8 cellular contexts compared by ENCODE assay signal in the genomic region with DNA sequence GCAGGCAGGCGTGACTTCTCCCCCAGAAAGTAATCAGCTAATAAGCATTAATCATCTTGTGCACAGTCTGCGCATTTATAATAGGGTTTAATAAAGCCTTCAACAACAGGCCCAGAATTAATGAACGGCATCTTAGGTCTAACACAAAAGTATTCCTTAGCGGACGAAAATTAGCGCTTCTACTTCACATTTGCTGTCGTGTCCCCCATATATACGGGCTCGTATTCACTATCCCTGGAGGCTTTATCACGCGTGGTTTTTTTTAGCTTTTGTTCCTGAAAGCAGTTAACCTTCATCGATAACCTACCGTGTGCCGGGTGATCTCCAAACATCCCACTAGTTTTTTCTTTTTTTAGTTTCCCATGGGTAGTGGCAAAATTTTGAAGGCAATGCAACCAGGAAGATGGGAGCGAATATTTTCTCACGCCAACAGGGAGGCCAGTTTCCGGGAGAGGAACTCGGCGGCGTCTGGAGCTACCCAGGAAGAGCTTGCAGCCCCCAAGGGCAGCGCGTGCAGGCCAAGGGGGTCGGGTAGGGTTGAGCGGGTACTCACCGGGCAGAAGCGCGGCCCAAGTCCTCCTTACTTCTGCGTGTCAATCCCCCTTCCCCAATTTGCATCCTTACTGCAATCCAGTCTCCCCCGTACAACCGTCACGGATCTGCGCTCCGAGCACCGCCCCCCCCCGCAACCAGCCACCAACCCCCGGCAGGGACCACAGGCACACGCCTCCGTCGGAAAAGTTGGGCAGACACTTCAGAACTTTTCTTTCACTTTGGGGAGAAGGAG. TPM values are rescaled to one million over a fixed set of nuclear protein-coding genes. Genes with fewer than 3 reads are reported as not detected.
DNase-seq lines count a peak whose midpoint lies in the region; ATAC-seq and TF ChIP-seq lines count a peak whose summit lies in the region.

No MANE protein-coding gene starts in this region.

- H3K36me3 Mint-ChIP-seq in activated CD4-positive, alpha-beta T cell treated with anti-CD3 and anti-CD28 coated beads for 36 hours (ENCODE audit: low read depth): no peaks in the 10 kb centered on the region
- no peaks in the 10 kb centered on the region for H3K36me3 Mint-ChIP-seq in activated naive CD8-positive, alpha-beta T cell

- no peak for TF ChIP-seq EP300 in stomach (IDR thresholded peaks at IDR 0.05)

- 8 to 18% (median 11%) methylated on average over 32 to 39 of the region's 39 CpGs for WGBS in stomach, 5 donors

- no peaks in the 10 kb centered on the region for H3K36me3 ChIP-seq in stomach
- no peaks in the 10 kb centered on the region for H3K36me3 ChIP-seq in HAP-1 (replicated peaks)

- H3K4me3 ChIP-seq in stomach (peak overlapping the region; percentile 70 to 90 (median 81)), HAP-1 (no peak overlapping the region)

- peaks cover 48% of the 10 kb centered on the region for H3K27me3 Mint-ChIP-seq in activated CD4-positive, alpha-beta T cell treated with anti-CD3 and anti-CD28 coated beads for 36 hours
- peaks cover 33% of the 10 kb centered on the region for H3K27me3 Mint-ChIP-seq in activated naive CD8-positive, alpha-beta T cell

- POLR2A ChIA-PET in activated CD4-positive, alpha-beta T cell treated with anti-CD3 and anti-CD28 coated beads for 36 hours (lab: Charles Lee): no interaction called here

- peak overlapping the region; percentile 90 to 98 (median 97) for H3K27ac ChIP-seq in stomach

- no peak overlapping the region for H3K27ac Mint-ChIP-seq in activated CD4-positive, alpha-beta T cell treated with anti-CD3 and anti-CD28 coated beads for 36 hours
- H3K27ac Mint-ChIP-seq in activated naive CD8-positive, alpha-beta T cell: no peak overlapping the region

- peaks cover 16% of the 10 kb centered on the region for H3K4me1 Mint-ChIP-seq in activated CD4-positive, alpha-beta T cell treated with anti-CD3 and anti-CD28 coated beads for 36 hours
- peaks cover 11% of the 10 kb centered on the region for H3K4me1 Mint-ChIP-seq in activated naive CD8-positive, alpha-beta T cell (ENCODE audit: low read depth)

- peak overlapping the region; percentile 61 for H3K4me3 Mint-ChIP-seq in activated CD4-positive, alpha-beta T cell treated with anti-CD3 and anti-CD28 coated beads for 36 hours
- peak overlapping the region; percentile 71 for H3K4me3 Mint-ChIP-seq in activated naive CD8-positive, alpha-beta T cell

- CTCF ChIA-PET in activated CD4-positive, alpha-beta T cell treated with anti-CD3 and anti-CD28 coated beads for 36 hours (lab: Charles Lee): interaction anchor here (1.1 kb wide), 1 partner anchor 729 kb away, joined by 3 read pairs; no protein-coding TSS in a partner anchor

- H3K4me1 ChIP-seq in stomach (peaks cover 38 to 77% (median 54%) of the 10 kb centered on the region in 4 donors), HAP-1 (peaks cover 7% of the 10 kb centered on the region)

- no peak for TF ChIP-seq POLR2A in stomach (IDR thresholded peaks at IDR 0.05)

- intact Hi-C loops in activated CD4-positive, alpha-beta T cell treated with anti-CD3 and anti-CD28 coated beads for 36 hours (cut with DNase I, micrococcal nuclease): no loop called here
- intact Hi-C loops in stomach (cut with DNase I; ENCODE audit: low total_unique reads): no loop called here

- H3K27me3 ChIP-seq in stomach (peaks cover 0 to 27% (median 5%) of the 10 kb centered on the region in 3 donors), HAP-1 (ENCODE audit: low read depth) (peaks cover 53% of the 10 kb centered on the region)

- peak; percentile 30 for ATAC-seq in activated CD4-positive, alpha-beta T cell treated with anti-CD3 and anti-CD28 coated beads for 36 hours
- ATAC-seq in HG03571 (IDR thresholded peaks at IDR 0.05; ENCODE audit: unreplicated experiment): no peak

- no peaks in the 10 kb centered on the region for H3K9me3 Mint-ChIP-seq in activated CD4-positive, alpha-beta T cell treated with anti-CD3 and anti-CD28 coated beads for 36 hours (ENCODE audit: low read depth)
- no peaks in the 10 kb centered on the region for H3K9me3 Mint-ChIP-seq in activated naive CD8-positive, alpha-beta T cell (ENCODE audit: low read depth)

- no peaks in the 10 kb centered on the region for H3K9me3 ChIP-seq in stomach
- no peaks in the 10 kb centered on the region for H3K9me3 ChIP-seq in HAP-1

- peak; percentile 39 for DNase-seq in activated CD4-positive, alpha-beta T cell treated with anti-CD3 and anti-CD28 coated beads for 36 hours
- no peak for DNase-seq in activated CD4-positive, alpha-beta T cell treated with anti-CD3 and anti-CD28 coated beads, Interleukin-2, amount 50 U/mL, for 4 hours
- peak; percentile 41 for DNase-seq in iPS-NIHi7 (ENCODE audit: extremely low spot score)
- peak; percentile 50 for DNase-seq in stomach
- no peak for DNase-seq in HAP-1 (ENCODE audit: low spot score in 2 of 2)
- no peak for DNase-seq in mucosa of gallbladder (ENCODE audit: low spot score)

- in situ Hi-C loops in HAP-1 (cut with MboI; ENCODE audit: low sequenced_read_pairs): no loop called here

- no peak for TF ChIP-seq CTCF in stomach (IDR thresholded peaks at IDR 0.05)

RNA-seq across cellular contexts. Expression of gene ATP8B1, which starts 1.5 kb away (rescaled TPM):
- total RNA-seq in activated CD4-positive, alpha-beta T cell treated with anti-CD3 and anti-CD28 coated beads for 36 hours: not detected
- total RNA-seq in stomach (100 to 1,000 TPM in 3 of 5 donors, 10 to 100 TPM in 2; 29.0 to 189 (median 107) TPM), mucosa of gallbladder (125 TPM)
- 10 to 100 TPM; 14.4 to 25.2 (median 14.9) TPM for polyA plus RNA-seq in stomach

Comparison
In these comparisons a context has a peak if more than half of its experiments do, and no peak if none do; other contexts are left out.
1. DNase-seq: peak in activated CD4-positive, alpha-beta T cell treated with anti-CD3 and anti-CD28 coated beads for 36 hours (single experiment), iPS-NIHi7 (single experiment) and stomach (single experiment); none in activated CD4-positive, alpha-beta T cell treated with anti-CD3 and anti-CD28 coated beads, Interleukin-2, amount 50 U/mL, for 4 hours (0 of 2), HAP-1 (0 of 2) and mucosa of gallbladder (single experiment).
2. RNA of gene ATP8B1, which starts 1.5 kb away (total RNA-seq): 125 TPM in mucosa of gallbladder (single experiment) and 29.0 to 189 TPM in stomach; not detected in activated CD4-positive, alpha-beta T cell treated with anti-CD3 and anti-CD28 coated beads for 36 hours; every median in the first group is over 10 times any median in the second.